ENCODE assay signal across 8 cellular contexts in the genomic region with DNA sequence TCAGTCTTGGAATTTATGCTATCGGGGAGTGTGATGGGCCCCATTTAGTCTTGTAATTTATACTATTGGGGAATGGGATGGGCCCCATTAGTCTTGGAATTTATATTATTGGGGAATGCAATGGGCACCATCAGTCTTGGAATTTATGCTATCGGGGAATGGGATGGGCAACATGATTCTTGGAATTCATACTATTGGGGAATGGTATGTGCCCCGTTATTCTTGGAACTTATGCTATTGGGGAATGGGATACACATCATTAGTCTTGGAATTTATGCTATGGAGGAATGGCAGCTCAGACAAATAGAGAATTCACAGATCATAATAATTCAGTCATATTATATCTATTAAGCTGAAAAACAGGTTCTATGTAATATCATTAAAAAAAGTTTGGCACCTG.
"Had no signal": no experiment of that assay in that cellular context is flagged by ENCODE, and none has a peak within 500 bp of the region (broad histone marks: within the 10 kb centered on the region; RNA-seq: fewer than 3 reads in every experiment).

No MANE protein-coding gene starts in this region.

- H3K4me3 ChIP-seq: GM23248, GM23338, HAP-1 had no signal

- H3K9ac ChIP-seq: GM23248 had no signal

- H3K36me3 ChIP-seq: HAP-1 had no signal

- H3K4me2 ChIP-seq: GM23338 had no signal

- H3K4me1 ChIP-seq: HAP-1 had no signal

- H3K9me3 ChIP-seq: HAP-1 had no signal

- H2AFZ ChIP-seq: GM23248, GM23338 had no signal

- DNase-seq: GM23248, GOT3, H7, H9, HCEC 1CT, HFFc6 had no signal

- H3K27ac ChIP-seq: GM23248 had no signal
